In genomic region chr20:62951896-62952372, GRCh38 we compare ENCODE assay signal across 11 cellular contexts. TPM values are rescaled to one million over a fixed set of nuclear protein-coding genes. Genes with fewer than 3 reads are reported as not detected.
DNase-seq lines count a peak whose midpoint lies in the region; ATAC-seq and TF ChIP-seq lines count a peak whose summit lies in the region.
"Had no signal": no experiment of that assay in that cellular context is flagged by ENCODE, and none has a peak within 500 bp of the region (broad histone marks: within the 10 kb centered on the region; RNA-seq: fewer than 3 reads in every experiment).

No MANE protein-coding gene starts in this region.

- no peak for TF ChIP-seq CTCF in BE2C (IDR thresholded peaks at IDR 0.05; ENCODE audit: low read depth, low read length)

- no peak for DNase-seq in activated CD4-positive, alpha-beta T cell treated with anti-CD3 and anti-CD28 coated beads, Interleukin-2, amount 10 ng/mL, durations not matched to agents 24 days and 14 days
- no peak for DNase-seq in activated CD4-positive, alpha-beta T cell treated with anti-CD3 and anti-CD28 coated beads for 48 hours
- no peak for DNase-seq in activated T-helper 1 cell treated with anti-CD3 and anti-CD28 coated beads, Interleukin-12 subunit alpha, Interleukin-12 subunit beta, Interleukin-2, Interleukin-4 antibody, amounts not matched to agents 30 ng/mL and 10 ng/mL and 1 ng/mL, durations not matched to agents 14 hours and 24 hours and 36 hours (ENCODE audit: low spot score)
- DNase-seq in immature natural killer cell (no peak), NCI-H510A treated with DMSO at 0.1 percent for 48 hours (lab: John Stamatoyannopoulos, UW) (no peak), BE2C (no peak), KG1 (lab: John Stamatoyannopoulos, UW) (no peak)

- H3K27ac Mint-ChIP-seq in activated CD4-positive, alpha-beta T cell treated with anti-CD3 and anti-CD28 coated beads, Interleukin-2, amount 10 ng/mL, durations not matched to agents 24 days and 14 days = peak overlapping the region; percentile 53
- peak overlapping the region; percentile 48 for H3K27ac Mint-ChIP-seq in activated T-helper 1 cell treated with anti-CD3 and anti-CD28 coated beads, Interleukin-12 subunit alpha, Interleukin-12 subunit beta, Interleukin-2, Interleukin-4 antibody, amounts not matched to agents 30 ng/mL and 10 ng/mL and 1 ng/mL, durations not matched to agents 14 hours and 24 hours and 36 hours
- H3K27ac Mint-ChIP-seq in immature natural killer cell = peak overlapping the region; percentile 73 to 94 (median 88)
- peak overlapping the region; percentile 92 for H3K27ac Mint-ChIP-seq in stimulated activated memory B cell treated with anti-CD40 and anti-IgM and Interleukin-4, amounts not matched to agents 10 μg/mL and 1 μg/mL and 100 μg/mL, for 72 hours

- H3K36me3 ChIP-seq in BE2C = peaks cover 31% of the 10 kb centered on the region

- peak overlapping the region; percentile 82 for H3K4me3 Mint-ChIP-seq in activated CD4-positive, alpha-beta T cell treated with anti-CD3 and anti-CD28 coated beads, Interleukin-2, amount 10 ng/mL, durations not matched to agents 24 days and 14 days
- peak overlapping the region; percentile 39 for H3K4me3 Mint-ChIP-seq in activated T-helper 1 cell treated with anti-CD3 and anti-CD28 coated beads, Interleukin-12 subunit alpha, Interleukin-12 subunit beta, Interleukin-2, Interleukin-4 antibody, amounts not matched to agents 30 ng/mL and 10 ng/mL and 1 ng/mL, durations not matched to agents 14 hours and 24 hours and 36 hours
- peak overlapping the region; percentile 56 to 84 (median 81) for H3K4me3 Mint-ChIP-seq in immature natural killer cell
- peak overlapping the region; percentile 72 for H3K4me3 Mint-ChIP-seq in stimulated activated memory B cell treated with anti-CD40 and anti-IgM and Interleukin-4, amounts not matched to agents 10 μg/mL and 1 μg/mL and 100 μg/mL, for 72 hours

- peaks cover 18% of the 10 kb centered on the region for H3K4me1 Mint-ChIP-seq in activated CD4-positive, alpha-beta T cell treated with anti-CD3 and anti-CD28 coated beads, Interleukin-2, amount 10 ng/mL, durations not matched to agents 24 days and 14 days
- H3K4me1 Mint-ChIP-seq in activated T-helper 1 cell treated with anti-CD3 and anti-CD28 coated beads, Interleukin-12 subunit alpha, Interleukin-12 subunit beta, Interleukin-2, Interleukin-4 antibody, amounts not matched to agents 30 ng/mL and 10 ng/mL and 1 ng/mL, durations not matched to agents 14 hours and 24 hours and 36 hours (ENCODE audit: low read depth) = peaks cover 15% of the 10 kb centered on the region
- H3K4me1 Mint-ChIP-seq in immature natural killer cell = peaks cover 22 to 32% of the 10 kb centered on the region in 2 donors
- H3K4me1 Mint-ChIP-seq in stimulated activated memory B cell treated with anti-CD40 and anti-IgM and Interleukin-4, amounts not matched to agents 10 μg/mL and 1 μg/mL and 100 μg/mL, for 72 hours = peaks cover 34% of the 10 kb centered on the region

- peaks cover 28% of the 10 kb centered on the region for H3K4me1 ChIP-seq in BE2C

- H3K9me3 ChIP-seq in BE2C = no peaks in the 10 kb centered on the region

- no peaks in the 10 kb centered on the region for H3K27me3 Mint-ChIP-seq in activated CD4-positive, alpha-beta T cell treated with anti-CD3 and anti-CD28 coated beads, Interleukin-2, amount 10 ng/mL, durations not matched to agents 24 days and 14 days
- no peaks in the 10 kb centered on the region for H3K27me3 Mint-ChIP-seq in activated T-helper 1 cell treated with anti-CD3 and anti-CD28 coated beads, Interleukin-12 subunit alpha, Interleukin-12 subunit beta, Interleukin-2, Interleukin-4 antibody, amounts not matched to agents 30 ng/mL and 10 ng/mL and 1 ng/mL, durations not matched to agents 14 hours and 24 hours and 36 hours (ENCODE audit: insufficient read depth)
- H3K27me3 Mint-ChIP-seq in immature natural killer cell (ENCODE audit: low read depth in 3 of 3) = peaks cover 0 to 6% (median 2%) of the 10 kb centered on the region in 3 donors
- no peaks in the 10 kb centered on the region for H3K27me3 Mint-ChIP-seq in stimulated activated memory B cell treated with anti-CD40 and anti-IgM and Interleukin-4, amounts not matched to agents 10 μg/mL and 1 μg/mL and 100 μg/mL, for 72 hours

- no peak for ATAC-seq in stimulated activated memory B cell treated with anti-CD40 and anti-IgM and Interleukin-4, amounts not matched to agents 10 μg/mL and 1 μg/mL and 100 μg/mL, for 72 hours
- ATAC-seq: A549 had no signal

- peaks cover 37% of the 10 kb centered on the region for H3K36me3 Mint-ChIP-seq in activated CD4-positive, alpha-beta T cell treated with anti-CD3 and anti-CD28 coated beads, Interleukin-2, amount 10 ng/mL, durations not matched to agents 24 days and 14 days (ENCODE audit: low read depth)
- peaks cover 33% of the 10 kb centered on the region for H3K36me3 Mint-ChIP-seq in activated T-helper 1 cell treated with anti-CD3 and anti-CD28 coated beads, Interleukin-12 subunit alpha, Interleukin-12 subunit beta, Interleukin-2, Interleukin-4 antibody, amounts not matched to agents 30 ng/mL and 10 ng/mL and 1 ng/mL, durations not matched to agents 14 hours and 24 hours and 36 hours (ENCODE audit: low read depth)
- peaks cover 6 to 21% (median 18%) of the 10 kb centered on the region in 3 donors for H3K36me3 Mint-ChIP-seq in immature natural killer cell
- H3K36me3 Mint-ChIP-seq in stimulated activated memory B cell treated with anti-CD40 and anti-IgM and Interleukin-4, amounts not matched to agents 10 μg/mL and 1 μg/mL and 100 μg/mL, for 72 hours = peaks cover 43% of the 10 kb centered on the region

- no peaks in the 10 kb centered on the region for H3K27me3 ChIP-seq in BE2C

- H3K9me3 Mint-ChIP-seq in activated CD4-positive, alpha-beta T cell treated with anti-CD3 and anti-CD28 coated beads, Interleukin-2, amount 10 ng/mL, durations not matched to agents 24 days and 14 days = no peaks in the 10 kb centered on the region
- H3K9me3 Mint-ChIP-seq in activated T-helper 1 cell treated with anti-CD3 and anti-CD28 coated beads, Interleukin-12 subunit alpha, Interleukin-12 subunit beta, Interleukin-2, Interleukin-4 antibody, amounts not matched to agents 30 ng/mL and 10 ng/mL and 1 ng/mL, durations not matched to agents 14 hours and 24 hours and 36 hours = no peaks in the 10 kb centered on the region
- no peaks in the 10 kb centered on the region for H3K9me3 Mint-ChIP-seq in immature natural killer cell
- H3K9me3 Mint-ChIP-seq in stimulated activated memory B cell treated with anti-CD40 and anti-IgM and Interleukin-4, amounts not matched to agents 10 μg/mL and 1 μg/mL and 100 μg/mL, for 72 hours = peaks cover 4% of the 10 kb centered on the region

- intact Hi-C loops in activated CD4-positive, alpha-beta T cell treated with anti-CD3 and anti-CD28 coated beads, Interleukin-2, amount 10 ng/mL, durations not matched to agents 24 days and 14 days (cut with micrococcal nuclease) = loop anchor here (2.0 kb wide), 1 partner anchor 13 kb away; the partner anchor contains the start of gene GID8
- intact Hi-C loops in activated T-helper 1 cell treated with anti-CD3 and anti-CD28 coated beads, Interleukin-12 subunit alpha, Interleukin-12 subunit beta, Interleukin-2, Interleukin-4 antibody, amounts not matched to agents 30 ng/mL and 10 ng/mL and 1 ng/mL, durations not matched to agents 14 hours and 24 hours and 36 hours (cut with micrococcal nuclease) = no loop called here

- H3K4me3 ChIP-seq in BE2C (ENCODE audit: low read depth, low read length) = no peak overlapping the region
- H3K4me3 ChIP-seq: A549 had no signal

RNA-seq across cellular contexts. Expression of gene SLC17A9, which starts 0.6 kb away (rescaled TPM):
- 13.0 and 14.0 TPM in 2 replicates for total RNA-seq in activated CD4-positive, alpha-beta T cell treated with anti-CD3 and anti-CD28 coated beads, Interleukin-2, amount 10 ng/mL, durations not matched to agents 24 days and 14 days
- 7.6 and 8.6 TPM in 2 replicates for total RNA-seq in activated T-helper 1 cell treated with anti-CD3 and anti-CD28 coated beads, Interleukin-12 subunit alpha, Interleukin-12 subunit beta, Interleukin-2, Interleukin-4 antibody, amounts not matched to agents 30 ng/mL and 10 ng/mL and 1 ng/mL, durations not matched to agents 14 hours and 24 hours and 36 hours
- polyA plus RNA-seq in immature natural killer cell = 1 to 10 TPM in 2 of 3 donors, under 1 TPM in 1; 0.95 to 3.5 (median 2.0) TPM
- polyA plus RNA-seq in BE2C (2012; ENCODE audit: insufficient read depth, insufficient read length, low read depth) = 10.3 TPM

RNA-seq across cellular contexts. Expression of gene GID8, which starts 14.0 kb away (rescaled TPM):
- 50.0 and 58.0 TPM in 2 replicates for total RNA-seq in activated CD4-positive, alpha-beta T cell treated with anti-CD3 and anti-CD28 coated beads, Interleukin-2, amount 10 ng/mL, durations not matched to agents 24 days and 14 days
- 52.5 and 55.3 TPM in 2 replicates for total RNA-seq in activated T-helper 1 cell treated with anti-CD3 and anti-CD28 coated beads, Interleukin-12 subunit alpha, Interleukin-12 subunit beta, Interleukin-2, Interleukin-4 antibody, amounts not matched to agents 30 ng/mL and 10 ng/mL and 1 ng/mL, durations not matched to agents 14 hours and 24 hours and 36 hours
- 10 to 100 TPM; 20.7 to 26.8 (median 21.3) TPM for polyA plus RNA-seq in immature natural killer cell
- 85.9 TPM for polyA plus RNA-seq in BE2C (2012; ENCODE audit: insufficient read depth, insufficient read length, low read depth)

RNA-seq across cellular contexts. Expression of gene DIDO1, which starts 25.6 kb away (rescaled TPM):
- total RNA-seq in activated CD4-positive, alpha-beta T cell treated with anti-CD3 and anti-CD28 coated beads, Interleukin-2, amount 10 ng/mL, durations not matched to agents 24 days and 14 days = 58.5 and 61.2 TPM in 2 replicates
- 60.5 and 60.8 TPM in 2 replicates for total RNA-seq in activated T-helper 1 cell treated with anti-CD3 and anti-CD28 coated beads, Interleukin-12 subunit alpha, Interleukin-12 subunit beta, Interleukin-2, Interleukin-4 antibody, amounts not matched to agents 30 ng/mL and 10 ng/mL and 1 ng/mL, durations not matched to agents 14 hours and 24 hours and 36 hours
- polyA plus RNA-seq in immature natural killer cell = 10 to 100 TPM; 23.1 to 48.8 (median 37.7) TPM
- 78.2 TPM for polyA plus RNA-seq in BE2C (2012; ENCODE audit: insufficient read depth, insufficient read length, low read depth)

RNA-seq across cellular contexts. Expression of gene BHLHE23, which starts 54.8 kb away (rescaled TPM):
- total RNA-seq in activated CD4-positive, alpha-beta T cell treated with anti-CD3 and anti-CD28 coated beads, Interleukin-2, amount 10 ng/mL, durations not matched to agents 24 days and 14 days = not detected in 2 replicates
- not detected in 2 replicates for total RNA-seq in activated T-helper 1 cell treated with anti-CD3 and anti-CD28 coated beads, Interleukin-12 subunit alpha, Interleukin-12 subunit beta, Interleukin-2, Interleukin-4 antibody, amounts not matched to agents 30 ng/mL and 10 ng/mL and 1 ng/mL, durations not matched to agents 14 hours and 24 hours and 36 hours
- polyA plus RNA-seq in immature natural killer cell = not detected
- not detected for polyA plus RNA-seq in BE2C (2012; ENCODE audit: insufficient read depth, insufficient read length, low read depth)
- polyA plus RNA-seq: A549, small intestine, urinary bladder had no signal
